Comparison of ENCODE assay signal across 8 cellular contexts in the genomic region with DNA sequence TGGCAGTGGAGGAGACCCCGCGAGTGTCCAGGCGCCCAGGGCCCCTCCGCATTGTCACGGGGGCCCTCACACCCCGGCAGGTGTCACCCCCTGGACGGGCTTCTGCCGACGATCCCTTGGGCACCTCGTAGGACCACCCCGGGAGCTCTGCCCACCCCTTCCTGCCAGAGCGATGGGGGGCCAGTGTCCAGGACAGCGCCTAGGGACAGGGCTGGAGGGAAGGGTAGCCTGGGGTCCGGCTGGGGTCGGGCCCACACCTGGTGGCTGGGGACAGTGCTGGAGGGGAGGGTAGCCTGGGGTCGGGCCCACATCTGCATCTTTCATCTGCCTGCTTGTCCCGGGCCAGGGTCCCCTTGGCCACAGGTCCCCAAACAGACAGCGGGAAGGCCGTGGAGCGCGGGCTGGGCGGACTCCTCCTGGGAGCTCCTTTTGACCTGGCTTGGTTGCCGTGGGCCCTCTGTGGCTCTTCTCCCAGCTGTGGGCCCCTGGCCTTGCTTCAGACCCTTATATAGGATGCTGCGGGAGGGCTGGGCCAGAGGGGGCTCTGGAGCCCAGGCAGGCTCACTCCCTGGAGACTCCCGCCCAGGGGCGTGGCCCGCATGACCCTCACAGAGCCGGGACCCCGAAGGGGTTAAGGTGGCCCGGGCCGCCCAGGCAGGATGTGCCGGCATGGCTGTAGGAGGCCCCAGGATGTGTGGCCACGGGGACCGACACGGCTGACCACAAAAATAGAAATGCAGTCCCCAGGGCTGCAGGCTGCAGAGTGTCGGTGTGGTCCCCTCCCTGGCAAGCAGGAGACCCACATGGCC.
DNase-seq lines count a peak whose midpoint lies in the region; ATAC-seq and TF ChIP-seq lines count a peak whose summit lies in the region.

No MANE protein-coding gene starts in this region.

- no peaks in the 10 kb centered on the region for H3K9me3 ChIP-seq in stomach

- H3K4me1 Mint-ChIP-seq in activated CD8-positive, alpha-beta T cell treated with anti-CD3 and anti-CD28 coated beads for 36 hours (ENCODE audit: low read depth) = peaks cover 5% of the 10 kb centered on the region
- peaks cover 0 to 7% of the 10 kb centered on the region in 2 donors for H3K4me1 Mint-ChIP-seq in immature natural killer cell

- peaks cover 14% of the 10 kb centered on the region for H3K27me3 Mint-ChIP-seq in activated CD8-positive, alpha-beta T cell treated with anti-CD3 and anti-CD28 coated beads for 36 hours
- H3K27me3 Mint-ChIP-seq in immature natural killer cell (ENCODE audit: low read depth in 3 of 3) = peaks cover 0 to 6% (median 0%) of the 10 kb centered on the region in 3 donors

- H3K4me3 ChIP-seq in stomach = peak overlapping the region; percentile 58 to 62 (median 59)

- H3K4me3 Mint-ChIP-seq in activated CD8-positive, alpha-beta T cell treated with anti-CD3 and anti-CD28 coated beads for 36 hours = peak overlapping the region; percentile 37
- peak overlapping the region; percentile 13 to 57 (median 42) for H3K4me3 Mint-ChIP-seq in immature natural killer cell

- 0 to 6% (median 3%) methylated on average over 7 to 36 of the region's 36 CpGs for WGBS in stomach, 5 donors

- CTCF ChIA-PET in activated CD8-positive, alpha-beta T cell treated with anti-CD3 and anti-CD28 coated beads for 36 hours (lab: Charles Lee) = no interaction called here

- DNase-seq in DMS53 (lab: John Stamatoyannopoulos, UW) = peak; percentile 17
- no peak for DNase-seq in DMS53 treated with DMSO at 0.1 percent for 48 hours (lab: John Stamatoyannopoulos, UW; ENCODE audit: unreplicated experiment)
- no peak for DNase-seq in activated CD8-positive, alpha-beta T cell treated with anti-CD3 and anti-CD28 coated beads for 36 hours
- DNase-seq in immature natural killer cell = peak in 1 of 3 donors; percentile 12
- no peak for DNase-seq in stomach
- no peak for DNase-seq in SIG-M5 treated with dmso at 0.1 percent for 504 hours (lab: John Stamatoyannopoulos, UW; ENCODE audit: unreplicated experiment)
- DNase-seq in NCI-H524 (lab: John Stamatoyannopoulos, UW) = no peak

- peak; percentile 26 for ATAC-seq in activated CD8-positive, alpha-beta T cell treated with anti-CD3 and anti-CD28 coated beads for 36 hours
- ATAC-seq in HG03039 (IDR thresholded peaks at IDR 0.05; ENCODE audit: unreplicated experiment) = no peak

- POLR2A ChIA-PET in activated CD8-positive, alpha-beta T cell treated with anti-CD3 and anti-CD28 coated beads for 36 hours (lab: Charles Lee) = no interaction called here

- intact Hi-C loops in activated CD8-positive, alpha-beta T cell treated with anti-CD3 and anti-CD28 coated beads for 36 hours (cut with micrococcal nuclease) = no loop called here
- intact Hi-C loops in stomach (cut with DNase I; ENCODE audit: low total_unique reads) = no loop called here

- no peak for TF ChIP-seq CTCF in activated CD8-positive, alpha-beta T cell treated with anti-CD3 and anti-CD28 coated beads for 36 hours (IDR thresholded peaks at IDR 0.05)
- no peak for TF ChIP-seq CTCF in stomach (IDR thresholded peaks at IDR 0.05)

- no peaks in the 10 kb centered on the region for H3K36me3 ChIP-seq in stomach

- no peak overlapping the region for H3K27ac Mint-ChIP-seq in activated CD8-positive, alpha-beta T cell treated with anti-CD3 and anti-CD28 coated beads for 36 hours
- H3K27ac Mint-ChIP-seq in immature natural killer cell = no peak overlapping the region

- peaks cover 0 to 52% (median 28%) of the 10 kb centered on the region in 3 donors for H3K27me3 ChIP-seq in stomach

- TF ChIP-seq EP300 in stomach (IDR thresholded peaks at IDR 0.05) = no peak

- no peaks in the 10 kb centered on the region for H3K36me3 Mint-ChIP-seq in activated CD8-positive, alpha-beta T cell treated with anti-CD3 and anti-CD28 coated beads for 36 hours (ENCODE audit: low read depth)
- H3K36me3 Mint-ChIP-seq in immature natural killer cell = no peaks in the 10 kb centered on the region

- H3K27ac ChIP-seq in stomach = peak overlapping the region; percentile 23 to 83 (median 70)

- peaks cover 29 to 38% (median 33%) of the 10 kb centered on the region in 4 donors for H3K4me1 ChIP-seq in stomach

- no peaks in the 10 kb centered on the region for H3K9me3 Mint-ChIP-seq in activated CD8-positive, alpha-beta T cell treated with anti-CD3 and anti-CD28 coated beads for 36 hours
- no peaks in the 10 kb centered on the region for H3K9me3 Mint-ChIP-seq in immature natural killer cell

- TF ChIP-seq POLR2A in stomach (IDR thresholded peaks at IDR 0.05) = no peak
